Comparison of ENCODE assay signal across 12 cellular contexts in the genomic region with DNA sequence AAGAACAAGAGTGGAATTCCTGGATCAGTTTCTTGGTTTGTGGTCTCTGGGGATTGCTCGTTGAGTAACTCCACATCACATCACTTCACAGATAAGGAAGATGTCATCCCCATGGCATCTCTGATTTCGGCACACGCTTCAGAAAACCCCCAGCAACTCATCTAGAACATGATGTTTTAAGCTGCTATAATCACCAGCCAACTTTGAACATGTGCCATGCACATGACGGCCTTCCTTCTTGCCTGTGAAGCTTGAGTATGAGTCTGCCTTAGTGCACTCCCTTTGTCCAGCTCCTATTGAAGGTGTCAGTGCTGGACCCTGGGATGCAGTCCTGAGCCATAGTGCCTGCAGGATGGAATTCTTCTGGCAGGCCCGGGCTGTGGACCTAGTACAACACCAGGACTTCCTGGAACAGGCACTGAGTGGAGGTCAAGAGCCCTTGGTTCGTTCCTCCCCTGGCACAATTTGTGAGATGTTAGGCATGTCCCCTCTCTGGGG.
DNase-seq lines count a peak whose midpoint lies in the region; ATAC-seq lines count a peak whose summit lies in the region.
"Had no signal": no experiment of that assay in that cellular context is flagged by ENCODE, and none has a peak within 500 bp of the region (broad histone marks: within the 10 kb centered on the region; RNA-seq: fewer than 3 reads in every experiment).

No MANE protein-coding gene starts in this region.

- peaks cover 3% of the 10 kb centered on the region for H3K36me3 Mint-ChIP-seq in stimulated activated naive CD8-positive, alpha-beta T cell treated with anti-CD3 and anti-CD28 coated beads, Interleukin-15, Interleukin-2, amounts not matched to agents 100 ng/mL and 50 ng/mL, for 24 hours (ENCODE audit: low read depth)
- peaks cover 7% of the 10 kb centered on the region for H3K36me3 Mint-ChIP-seq in activated CD4-positive, alpha-beta memory T cell treated with anti-CD3 and anti-CD28 coated beads for 36 hours
- H3K36me3 Mint-ChIP-seq: CD14-positive monocyte had no signal

- WGBS in aorta, 2 donors, result 82 to 87% methylated on average over 6 of the region's 6 CpGs

- H3K36me3 ChIP-seq in aorta (ENCODE audit: control insufficient read depth in 1 of 2, insufficient read depth in 2 of 2, low read length in 1 of 2), result no peaks in the 10 kb centered on the region
- H3K36me3 ChIP-seq: adrenal gland had no signal

- peak overlapping the region; percentile 91 for H3K27ac Mint-ChIP-seq in stimulated activated naive CD8-positive, alpha-beta T cell treated with anti-CD3 and anti-CD28 coated beads, Interleukin-15, Interleukin-2, amounts not matched to agents 100 ng/mL and 50 ng/mL, for 24 hours
- H3K27ac Mint-ChIP-seq in activated CD4-positive, alpha-beta memory T cell treated with anti-CD3 and anti-CD28 coated beads for 36 hours, result peak overlapping the region; percentile 86

- peaks cover 10% of the 10 kb centered on the region for H3K9me3 Mint-ChIP-seq in stimulated activated naive CD8-positive, alpha-beta T cell treated with anti-CD3 and anti-CD28 coated beads, Interleukin-15, Interleukin-2, amounts not matched to agents 100 ng/mL and 50 ng/mL, for 24 hours
- H3K9me3 Mint-ChIP-seq in activated CD4-positive, alpha-beta memory T cell treated with anti-CD3 and anti-CD28 coated beads for 36 hours, result peaks cover 6% of the 10 kb centered on the region

- no peaks in the 10 kb centered on the region for H3K27me3 ChIP-seq in aorta (ENCODE audit: control insufficient read depth in 1 of 2, insufficient read depth in 2 of 2, low read length in 1 of 2)
- H3K27me3 ChIP-seq: adrenal gland had no signal

- ATAC-seq in stimulated activated naive CD8-positive, alpha-beta T cell treated with anti-CD3 and anti-CD28 coated beads, Interleukin-15, Interleukin-2, amounts not matched to agents 100 U/mL and 50 U/mL, for 24 hours, result no peak
- ATAC-seq in aorta (ENCODE audit: low FRiP score) (no peak), GM18907 (IDR thresholded peaks at IDR 0.05; ENCODE audit: unreplicated experiment) (no peak)

- POLR2A ChIA-PET in activated CD4-positive, alpha-beta memory T cell treated with anti-CD3 and anti-CD28 coated beads for 36 hours (lab: Charles Lee), result interaction anchor here (1.5 to 2.0 kb wide), 2 partner anchors 14 to 95 kb away, joined by 4 to 8 read pairs; no protein-coding TSS in a partner anchor

- H3K4me3 ChIP-seq in aorta (ENCODE audit: low read length in 2 of 2), result no peak overlapping the region
- H3K4me3 ChIP-seq: adrenal gland had no signal

- CTCF ChIA-PET in activated CD4-positive, alpha-beta memory T cell treated with anti-CD3 and anti-CD28 coated beads for 36 hours (lab: Charles Lee), result interaction anchor here (1.0 kb wide), 1 partner anchor 105 kb away, joined by 3 read pairs; no protein-coding TSS in a partner anchor

- H3K27ac ChIP-seq in aorta (ENCODE audit: low read depth in 1 of 2, low read length in 2 of 2), result no peak overlapping the region
- H3K27ac ChIP-seq: adrenal gland had no signal

- H3K9me3 ChIP-seq in aorta (ENCODE audit: control insufficient read depth, low read length), result no peaks in the 10 kb centered on the region
- H3K9me3 ChIP-seq: adrenal gland had no signal

- no peak overlapping the region for H3K4me3 Mint-ChIP-seq in stimulated activated naive CD8-positive, alpha-beta T cell treated with anti-CD3 and anti-CD28 coated beads, Interleukin-15, Interleukin-2, amounts not matched to agents 100 ng/mL and 50 ng/mL, for 24 hours
- no peak overlapping the region for H3K4me3 Mint-ChIP-seq in activated CD4-positive, alpha-beta memory T cell treated with anti-CD3 and anti-CD28 coated beads for 36 hours
- H3K4me3 Mint-ChIP-seq: CD14-positive monocyte had no signal

- no peaks in the 10 kb centered on the region for H3K4me1 ChIP-seq in aorta (ENCODE audit: control insufficient read depth in 1 of 2, insufficient read depth in 2 of 2, low read length in 2 of 2)
- H3K4me1 ChIP-seq: adrenal gland had no signal

- peaks cover 41% of the 10 kb centered on the region for H3K4me1 Mint-ChIP-seq in stimulated activated naive CD8-positive, alpha-beta T cell treated with anti-CD3 and anti-CD28 coated beads, Interleukin-15, Interleukin-2, amounts not matched to agents 100 ng/mL and 50 ng/mL, for 24 hours (ENCODE audit: low read depth)
- H3K4me1 Mint-ChIP-seq in activated CD4-positive, alpha-beta memory T cell treated with anti-CD3 and anti-CD28 coated beads for 36 hours (ENCODE audit: low read depth), result peaks cover 37% of the 10 kb centered on the region
- H3K4me1 Mint-ChIP-seq: CD14-positive monocyte had no signal

- no peak for DNase-seq in stimulated activated naive CD8-positive, alpha-beta T cell treated with anti-CD3 and anti-CD28 coated beads, Interleukin-15, Interleukin-2, amounts not matched to agents 100 U/mL and 50 U/mL, for 24 hours
- DNase-seq in activated CD4-positive, alpha-beta memory T cell treated with anti-CD3 and anti-CD28 coated beads for 36 hours, result no peak
- DNase-seq in glomerular visceral epithelial cell (ENCODE audit: extremely low spot score) (peak; percentile 100), GF-D8 (lab: John Stamatoyannopoulos, UW) (no peak), aorta (no peak), KG1 (lab: John Stamatoyannopoulos, UW) (no peak)
- DNase-seq: activated CD4-positive, alpha-beta T cell treated with anti-CD3 and anti-CD28 coated beads, Interleukin-2, amount 50 U/mL, for 4 hours; adrenal gland; stimulated activated naive CD4-positive, alpha-beta T cell treated with Interleukin-2 at 50 U/mL for 16 hours had no signal

- intact Hi-C loops in activated CD4-positive, alpha-beta memory T cell treated with anti-CD3 and anti-CD28 coated beads for 36 hours (cut with micrococcal nuclease), result loop anchor here (2.0 to 5.0 kb wide), 3 partner anchors 68 to 313 kb away; no protein-coding TSS in a partner anchor
- intact Hi-C loops in aorta (cut with DNase I), result no loop called here

- H3K27me3 Mint-ChIP-seq in stimulated activated naive CD8-positive, alpha-beta T cell treated with anti-CD3 and anti-CD28 coated beads, Interleukin-15, Interleukin-2, amounts not matched to agents 100 ng/mL and 50 ng/mL, for 24 hours, result no peaks in the 10 kb centered on the region
- peaks cover 1% of the 10 kb centered on the region for H3K27me3 Mint-ChIP-seq in activated CD4-positive, alpha-beta memory T cell treated with anti-CD3 and anti-CD28 coated beads for 36 hours
